In genomic region chr2:66496680-66497420, GRCh38 we compare ENCODE assay signal across 14 cellular contexts.
A peak's percentile ranks its signal among the peaks of the same experiment; 100 is the strongest.
DNase-seq lines count a peak whose midpoint lies in the region; ATAC-seq, FAIRE-seq and TF ChIP-seq lines count a peak whose summit lies in the region.
"Had no signal": no experiment of that assay in that cellular context is flagged by ENCODE, and none has a peak within 500 bp of the region (broad histone marks: within the 10 kb centered on the region; RNA-seq: fewer than 3 reads in every experiment).

No MANE protein-coding gene starts in this region.

- H3K79me2 ChIP-seq in HepG2 (ENCODE audit: insufficient read depth, low read length): no peaks in the 10 kb centered on the region

- H4K20me1 ChIP-seq in HepG2 (ENCODE audit: insufficient read depth, low read length): no peaks in the 10 kb centered on the region

- peak overlapping the region; percentile 93 for H3K27ac Mint-ChIP-seq in progenitor cell of endocrine pancreas
- no peak overlapping the region for H3K27ac Mint-ChIP-seq in activated T-cell treated with anti-CD3 and anti-CD28 coated beads, Interleukin-2, amount 50 U/mL, for 72 hours
- H3K27ac Mint-ChIP-seq: activated naive CD8-positive, alpha-beta T cell treated with anti-CD3 and anti-CD28 coated beads for 36 hours; stimulated activated naive B cell treated with anti-CD40 and anti-IgM and Interleukin-4, amounts not matched to agents 10 μg/mL and 1 μg/mL and 100 μg/mL, for 72 hours had no signal

- TF ChIP-seq RAD21 in liver (IDR thresholded peaks at IDR 0.05): no peak
- TF ChIP-seq RAD21 in HepG2 (CRISPR knock-in tag; IDR thresholded peaks at IDR 0.05): no peak

- H3K9me3 ChIP-seq in liver (ENCODE audit: control insufficient read depth in 4 of 4, low read length in 3 of 4): no peaks in the 10 kb centered on the region
- H3K9me3 ChIP-seq in HepG2 (ENCODE audit: low read length): no peaks in the 10 kb centered on the region
- no peaks in the 10 kb centered on the region for H3K9me3 ChIP-seq in esophagus squamous epithelium

- H3K4me3 Mint-ChIP-seq in progenitor cell of endocrine pancreas (ENCODE audit: low read depth): peak overlapping the region; percentile 15
- H3K4me3 Mint-ChIP-seq in activated T-cell treated with anti-CD3 and anti-CD28 coated beads, Interleukin-2, amount 50 U/mL, for 72 hours: no peak overlapping the region
- H3K4me3 Mint-ChIP-seq: activated naive CD8-positive, alpha-beta T cell treated with anti-CD3 and anti-CD28 coated beads for 36 hours; stimulated activated naive B cell treated with anti-CD40 and anti-IgM and Interleukin-4, amounts not matched to agents 10 μg/mL and 1 μg/mL and 100 μg/mL, for 72 hours had no signal

- ATAC-seq in HepG2: no peak
- ATAC-seq in activated T-cell treated with anti-CD3 and anti-CD28 coated beads, Interleukin-2, amount 50 U/mL, for 72 hours (replicated peaks in 1 of 2): no peak
- ATAC-seq: activated CD4-positive, CD25-positive, alpha-beta regulatory T cell treated with anti-CD3 and anti-CD28 coated beads, Interleukin-2, amount 50 U/mL, for 24 hours; stimulated activated naive B cell treated with anti-CD40 and anti-IgM and Interleukin-4, amounts not matched to agents 10 μg/mL and 1 μg/mL and 100 μg/mL, for 72 hours had no signal

- H3K4me3 ChIP-seq in liver (ENCODE audit: low read depth in 1 of 3, low read length in 3 of 3): no peak overlapping the region
- no peak overlapping the region for H3K4me3 ChIP-seq in HepG2 (replicated peaks in 1 of 3; ENCODE audit: insufficient read depth in 1 of 3, low read depth in 2 of 3, low read length in 3 of 3)
- H3K4me3 ChIP-seq in esophagus squamous epithelium: peak overlapping the region in 2 of 4 donors; percentile 10 to 41

- DNase-seq in HepG2 (ENCODE audit: low spot score): no peak
- DNase-seq in esophagus squamous epithelium (lab: John Stamatoyannopoulos, UW): no peak
- DNase-seq in progenitor cell of endocrine pancreas (ENCODE audit: low spot score, unreplicated experiment): no peak
- no peak for DNase-seq in activated T-cell treated with anti-CD3 and anti-CD28 coated beads, Interleukin-2, amount 50 U/mL, for 72 hours
- no peak for DNase-seq in superior temporal gyrus (ENCODE audit: extremely low spot score)
- DNase-seq in GF-D8 (lab: John Stamatoyannopoulos, UW): no peak
- DNase-seq in activated CD4-positive, alpha-beta T cell treated with anti-CD3 and anti-CD28 coated beads, Interleukin-2, amount 50 U/mL, for 48 hours: no peak
- DNase-seq: activated CD8-positive, alpha-beta memory T cell treated with anti-CD3 and anti-CD28 coated beads, Interleukin-2, amount 50 U/mL, for 4 hours; activated naive CD8-positive, alpha-beta T cell treated with anti-CD3 and anti-CD28 coated beads for 36 hours; DMS 273 treated with DMSO at 0.1 percent for 48 hours; NCI-H2171 treated with DMSO at 0.1 percent for 48 hours; stimulated activated naive B cell treated with anti-CD40 and anti-IgM and Interleukin-4, amounts not matched to agents 10 μg/mL and 1 μg/mL and 100 μg/mL, for 72 hours had no signal

- POLR2A ChIA-PET in HepG2 (lab: Yijun Ruan, JAX): no interaction called here

- peaks cover 43% of the 10 kb centered on the region for H3K36me3 Mint-ChIP-seq in progenitor cell of endocrine pancreas (ENCODE audit: insufficient read depth)
- H3K36me3 Mint-ChIP-seq in activated T-cell treated with anti-CD3 and anti-CD28 coated beads, Interleukin-2, amount 50 U/mL, for 72 hours (ENCODE audit: insufficient read depth in 2 of 2): no peaks in the 10 kb centered on the region
- H3K36me3 Mint-ChIP-seq: activated naive CD8-positive, alpha-beta T cell treated with anti-CD3 and anti-CD28 coated beads for 36 hours; stimulated activated naive B cell treated with anti-CD40 and anti-IgM and Interleukin-4, amounts not matched to agents 10 μg/mL and 1 μg/mL and 100 μg/mL, for 72 hours had no signal

- H3K36me3 ChIP-seq in liver (ENCODE audit: control insufficient read depth in 4 of 4, insufficient read depth in 3 of 4, low read depth in 1 of 4, low read length in 3 of 4): no peaks in the 10 kb centered on the region
- no peaks in the 10 kb centered on the region for H3K36me3 ChIP-seq in HepG2 (replicated peaks in 1 of 2; ENCODE audit: control insufficient read depth in 1 of 2, insufficient read depth in 2 of 2, low read length in 2 of 2)
- peaks cover 0 to 20% (median 0%) of the 10 kb centered on the region in 3 donors for H3K36me3 ChIP-seq in esophagus squamous epithelium

- H3K9me3 Mint-ChIP-seq in progenitor cell of endocrine pancreas (ENCODE audit: low read depth): no peaks in the 10 kb centered on the region
- no peaks in the 10 kb centered on the region for H3K9me3 Mint-ChIP-seq in activated T-cell treated with anti-CD3 and anti-CD28 coated beads, Interleukin-2, amount 50 U/mL, for 72 hours
- H3K9me3 Mint-ChIP-seq: activated naive CD8-positive, alpha-beta T cell treated with anti-CD3 and anti-CD28 coated beads for 36 hours; stimulated activated naive B cell treated with anti-CD40 and anti-IgM and Interleukin-4, amounts not matched to agents 10 μg/mL and 1 μg/mL and 100 μg/mL, for 72 hours had no signal

- CTCF ChIA-PET in HepG2 (lab: Yijun Ruan, JAX; ENCODE audit: low intra/inter-chr PET ratio, low total read pairs): no interaction called here

- peak overlapping the region; percentile 1 to 21 for H3K27ac ChIP-seq in liver (ENCODE audit: low read depth in 1 of 2, low read length in 2 of 2)
- no peak overlapping the region for H3K27ac ChIP-seq in HepG2 (ENCODE audit: extremely low read length, insufficient read depth, low read length)
- H3K27ac ChIP-seq in esophagus squamous epithelium: peak overlapping the region; percentile 78 to 92 (median 84)

- WGBS in liver: 28% methylated on average over 5 of the region's 5 CpGs
- WGBS in HepG2 (ENCODE audit: low lambda C conversion rate): 48% methylated on average over 5 of the region's 5 CpGs
- 24 to 55% methylated on average over 5 of the region's 5 CpGs for WGBS in esophagus squamous epithelium, 2 donors

- H3K9ac ChIP-seq in liver (ENCODE audit: low read depth in 1 of 2, low read length in 2 of 2) (no peak overlapping the region), HepG2 (ENCODE audit: insufficient read depth, low read depth, low read length) (no peak overlapping the region)

- no peak overlapping the region for H2AFZ ChIP-seq in HepG2 (ENCODE audit: low read length)

- TF ChIP-seq EP300 in HepG2 (IDR thresholded peaks at IDR 0.05; ENCODE audit: low read depth in 2 of 2, low read length in 2 of 2): no peak
- no peak for TF ChIP-seq EP300 in HepG2 (CRISPR knock-in tag; IDR thresholded peaks at IDR 0.05; ENCODE audit: borderline replicate concordance)

- no peaks in the 10 kb centered on the region for H3K27me3 Mint-ChIP-seq in progenitor cell of endocrine pancreas
- no peaks in the 10 kb centered on the region for H3K27me3 Mint-ChIP-seq in activated T-cell treated with anti-CD3 and anti-CD28 coated beads, Interleukin-2, amount 50 U/mL, for 72 hours (ENCODE audit: low read depth)
- H3K27me3 Mint-ChIP-seq: activated naive CD8-positive, alpha-beta T cell treated with anti-CD3 and anti-CD28 coated beads for 36 hours; stimulated activated naive B cell treated with anti-CD40 and anti-IgM and Interleukin-4, amounts not matched to agents 10 μg/mL and 1 μg/mL and 100 μg/mL, for 72 hours had no signal

- intact Hi-C loops in HepG2 (cut with micrococcal nuclease; ENCODE audit: unreplicated experiment): no loop called here
- intact Hi-C loops in esophagus squamous epithelium (cut with DNase I): no loop called here

- H3K4me1 Mint-ChIP-seq in progenitor cell of endocrine pancreas (ENCODE audit: low read depth): peaks cover 66% of the 10 kb centered on the region
- H3K4me1 Mint-ChIP-seq in activated T-cell treated with anti-CD3 and anti-CD28 coated beads, Interleukin-2, amount 50 U/mL, for 72 hours (ENCODE audit: low read depth): no peaks in the 10 kb centered on the region
- H3K4me1 Mint-ChIP-seq: activated naive CD8-positive, alpha-beta T cell treated with anti-CD3 and anti-CD28 coated beads for 36 hours; stimulated activated naive B cell treated with anti-CD40 and anti-IgM and Interleukin-4, amounts not matched to agents 10 μg/mL and 1 μg/mL and 100 μg/mL, for 72 hours had no signal

- BruUV-seq in HepG2 (replicated peaks; lab: Mats Ljungman, UMichigan): no TSS peak

- in situ Hi-C loops in HepG2 (cut with HindIII; ENCODE audit: extremely low pct_ligation_motif_present, low pct_unique_long_range_greater_than_20kb): no loop called here

- FAIRE-seq in HepG2 (lab: Jason Lieb, UNC): no peak

- TF ChIP-seq POLR2A in HepG2 (IDR thresholded peaks at IDR 0.05; ENCODE audit: insufficient read depth in 1 of 2, low read depth in 2 of 2, low read length in 2 of 2) (no peak), esophagus squamous epithelium (IDR thresholded peaks at IDR 0.05) (no peak)

- TF ChIP-seq CTCF in liver (IDR thresholded peaks at IDR 0.05; ENCODE audit: low read depth, low read length, missing input control) (no peak), HepG2 (CRISPR knock-in tag; IDR thresholded peaks at IDR 0.05) (no peak), esophagus squamous epithelium (IDR thresholded peaks at IDR 0.05) (no peak), progenitor cell of endocrine pancreas (IDR thresholded peaks at IDR 0.05; ENCODE audit: unreplicated experiment) (no peak)

- H3K4me1 ChIP-seq in liver (ENCODE audit: control insufficient read depth in 4 of 4, insufficient read depth in 4 of 4, low read length in 3 of 4): peaks cover 5 to 31% (median 25%) of the 10 kb centered on the region in 4 donors
- peaks cover 23% of the 10 kb centered on the region for H3K4me1 ChIP-seq in HepG2 (ENCODE audit: insufficient read depth, low read length)
- H3K4me1 ChIP-seq in esophagus squamous epithelium: peaks cover 20 to 77% (median 24%) of the 10 kb centered on the region in 3 donors

- no peak overlapping the region for H3K4me2 ChIP-seq in HepG2 (ENCODE audit: low read depth, low read length)

- H3K27me3 ChIP-seq in liver (ENCODE audit: control insufficient read depth in 4 of 4, insufficient read depth in 4 of 4, low read length in 3 of 4) (no peaks in the 10 kb centered on the region), HepG2 (ENCODE audit: control insufficient read depth in 1 of 2, insufficient read depth in 2 of 2, low read length in 2 of 2) (no peaks in the 10 kb centered on the region), esophagus squamous epithelium (no peaks in the 10 kb centered on the region)

TF ChIP-seq in liver, 16 proteins besides CTCF, POLR2A, EP300 and RAD21 (continues in another document):
- TF ChIP-seq HNF4A (conservative IDR thresholded peaks at IDR 0.05): peak in 1 of 2 donors; percentile 9
- TF ChIP-seq NR2F2 (IDR thresholded peaks at IDR 0.05): no peak
- no peak for TF ChIP-seq FOXA1 (IDR thresholded peaks at IDR 0.05)
- TF ChIP-seq JUND (IDR thresholded peaks at IDR 0.05): no peak
- no peak for TF ChIP-seq EGR1 (IDR thresholded peaks at IDR 0.05; ENCODE audit: low read depth in 2 of 2)
